In genomic region chr15:81304226-81304625, GRCh38 we compare ENCODE assay signal across 8 cellular contexts. TPM values are rescaled to one million over a fixed set of nuclear protein-coding genes. Genes with fewer than 3 reads are reported as not detected.
DNase-seq lines count a peak whose midpoint lies in the region; TF ChIP-seq lines count a peak whose summit lies in the region.

No MANE protein-coding gene starts in this region.

- 74 to 80% methylated on average over 5 of the region's 5 CpGs for WGBS in testis, 2 donors

- no peak for TF ChIP-seq CTCF in testis (IDR thresholded peaks at IDR 0.05)

- peaks cover 95% of the 10 kb centered on the region for H3K4me1 Mint-ChIP-seq in activated T-cell treated with anti-CD3 and anti-CD28 coated beads, Interleukin-2, amount 50 U/mL, for 24 hours (ENCODE audit: low read depth)
- peaks cover 70% of the 10 kb centered on the region for H3K4me1 Mint-ChIP-seq in activated T-helper 2 cell treated with anti-CD3 and anti-CD28 coated beads, Interferon-gamma antibody, Interleukin-2, Interleukin-4, amounts not matched to agents 10 μg/mL and 5 μg/mL and 100 μg/mL, durations not matched to agents 14 hours and 24 hours and 36 hours (ENCODE audit: low read depth)

- peak overlapping the region; percentile 91 for H3K4me3 Mint-ChIP-seq in activated T-cell treated with anti-CD3 and anti-CD28 coated beads, Interleukin-2, amount 50 U/mL, for 24 hours
- H3K4me3 Mint-ChIP-seq in activated T-helper 2 cell treated with anti-CD3 and anti-CD28 coated beads, Interferon-gamma antibody, Interleukin-2, Interleukin-4, amounts not matched to agents 10 μg/mL and 5 μg/mL and 100 μg/mL, durations not matched to agents 14 hours and 24 hours and 36 hours (ENCODE audit: low read depth) = peak overlapping the region; percentile 96

- no peaks in the 10 kb centered on the region for H3K27me3 ChIP-seq in testis

- no peaks in the 10 kb centered on the region for H3K9me3 ChIP-seq in testis

- no peak overlapping the region for H3K4me3 ChIP-seq in testis

- no peak for TF ChIP-seq POLR2A in testis (IDR thresholded peaks at IDR 0.05)

- POLR2A ChIA-PET in HEK293T (lab: Yijun Ruan, JAX) = no interaction called here

- H3K9me3 Mint-ChIP-seq in activated T-cell treated with anti-CD3 and anti-CD28 coated beads, Interleukin-2, amount 50 U/mL, for 24 hours = no peaks in the 10 kb centered on the region
- H3K9me3 Mint-ChIP-seq in activated T-helper 2 cell treated with anti-CD3 and anti-CD28 coated beads, Interferon-gamma antibody, Interleukin-2, Interleukin-4, amounts not matched to agents 10 μg/mL and 5 μg/mL and 100 μg/mL, durations not matched to agents 14 hours and 24 hours and 36 hours = no peaks in the 10 kb centered on the region

- H3K36me3 ChIP-seq in testis (ENCODE audit: low read depth, missing control alignments) = no peaks in the 10 kb centered on the region

- H3K27ac Mint-ChIP-seq in activated T-cell treated with anti-CD3 and anti-CD28 coated beads, Interleukin-2, amount 50 U/mL, for 24 hours = peak overlapping the region; percentile 93
- peak overlapping the region; percentile 73 for H3K27ac Mint-ChIP-seq in activated T-helper 2 cell treated with anti-CD3 and anti-CD28 coated beads, Interferon-gamma antibody, Interleukin-2, Interleukin-4, amounts not matched to agents 10 μg/mL and 5 μg/mL and 100 μg/mL, durations not matched to agents 14 hours and 24 hours and 36 hours

- peak; percentile 45 for DNase-seq in activated T-cell treated with anti-CD3 and anti-CD28 coated beads, Interleukin-2, amount 50 U/mL, for 24 hours
- DNase-seq in activated T-cell treated with anti-CD3 and anti-CD28 coated beads for 4 hours = no peak
- no peak for DNase-seq in activated T-helper 2 cell treated with anti-CD3 and anti-CD28 coated beads, Interferon-gamma antibody, Interleukin-2, Interleukin-4, amounts not matched to agents 10 μg/mL and 5 μg/mL and 100 μg/mL, durations not matched to agents 14 hours and 24 hours and 36 hours (ENCODE audit: low spot score)
- DNase-seq in hepatic stellate cell (ENCODE audit: low spot score) = peak; percentile 29
- DNase-seq in testis = peak; percentile 38
- no peak for DNase-seq in cerebellar nuclear complex (lab: John Stamatoyannopoulos, UW)
- DNase-seq in HEK293T (ENCODE audit: extremely low spot score) = no peak
- no peak for DNase-seq in GF-D8 (lab: John Stamatoyannopoulos, UW)

- H3K4me1 ChIP-seq in testis = no peaks in the 10 kb centered on the region

- intact Hi-C loops in activated T-helper 2 cell treated with anti-CD3 and anti-CD28 coated beads, Interferon-gamma antibody, Interleukin-2, Interleukin-4, amounts not matched to agents 10 μg/mL and 5 μg/mL and 100 μg/mL, durations not matched to agents 14 hours and 24 hours and 36 hours (cut with micrococcal nuclease) = loop anchor here (1.0 to 2.0 kb wide), 2 partner anchors 13 to 20 kb away; partner anchors contain the start of gene STARD5
- intact Hi-C loops in testis (cut with DNase I; ENCODE audit: low total_unique reads) = no loop called here

- CTCF ChIA-PET in HEK293T (lab: Yijun Ruan, JAX) = no interaction called here

- H3K27ac ChIP-seq in testis = peak overlapping the region in 1 of 2 donors; percentile 39

- peaks cover 99% of the 10 kb centered on the region for H3K36me3 Mint-ChIP-seq in activated T-cell treated with anti-CD3 and anti-CD28 coated beads, Interleukin-2, amount 50 U/mL, for 24 hours (ENCODE audit: low read depth)
- peaks cover 96% of the 10 kb centered on the region for H3K36me3 Mint-ChIP-seq in activated T-helper 2 cell treated with anti-CD3 and anti-CD28 coated beads, Interferon-gamma antibody, Interleukin-2, Interleukin-4, amounts not matched to agents 10 μg/mL and 5 μg/mL and 100 μg/mL, durations not matched to agents 14 hours and 24 hours and 36 hours (ENCODE audit: low read depth)

- H3K27me3 Mint-ChIP-seq in activated T-cell treated with anti-CD3 and anti-CD28 coated beads, Interleukin-2, amount 50 U/mL, for 24 hours = no peaks in the 10 kb centered on the region
- H3K27me3 Mint-ChIP-seq in activated T-helper 2 cell treated with anti-CD3 and anti-CD28 coated beads, Interferon-gamma antibody, Interleukin-2, Interleukin-4, amounts not matched to agents 10 μg/mL and 5 μg/mL and 100 μg/mL, durations not matched to agents 14 hours and 24 hours and 36 hours (ENCODE audit: low read depth) = no peaks in the 10 kb centered on the region

TF ChIP-seq in HEK293T, 16 proteins besides CTCF, POLR2A, EP300 and RAD21:
- TF ChIP-seq PKNOX1 (IDR thresholded peaks at IDR 0.05) (no peak), TARDBP (IDR thresholded peaks at IDR 0.05) (no peak), L3MBTL2 (conservative IDR thresholded peaks at IDR 0.05) (no peak), SUZ12 (IDR thresholded peaks at IDR 0.05) (no peak), FOXK2 (IDR thresholded peaks at IDR 0.05) (no peak), HDGF (IDR thresholded peaks at IDR 0.05; ENCODE audit: borderline replicate concordance) (no peak), ELF4 (IDR thresholded peaks at IDR 0.05) (no peak), NFRKB (IDR thresholded peaks at IDR 0.05) (no peak), BHLHE40 (IDR thresholded peaks at IDR 0.05; ENCODE audit: borderline replicate concordance) (no peak), CTBP1 (IDR thresholded peaks at IDR 0.05; ENCODE audit: borderline replicate concordance) (no peak), FOXA1 (IDR thresholded peaks at IDR 0.05) (no peak), LEF1 (IDR thresholded peaks at IDR 0.05; ENCODE audit: borderline replicate concordance) (no peak), FOXM1 (IDR thresholded peaks at IDR 0.05; ENCODE audit: borderline replicate concordance) (no peak), SP1 (IDR thresholded peaks at IDR 0.05) (no peak), ZNF384 (IDR thresholded peaks at IDR 0.05) (no peak), ARNT (IDR thresholded peaks at IDR 0.05) (no peak)

RNA-seq across cellular contexts. Expression of gene STARD5, which starts 19.7 kb away (rescaled TPM):
- 3.3 and 4.5 TPM in 2 replicates for total RNA-seq in activated T-helper 2 cell treated with anti-CD3 and anti-CD28 coated beads, Interferon-gamma antibody, Interleukin-2, Interleukin-4, amounts not matched to agents 10 μg/mL and 5 μg/mL and 100 μg/mL, durations not matched to agents 14 hours and 24 hours and 36 hours
- 10 to 100 TPM; 15.7 to 16.2 TPM for total RNA-seq in testis
- polyA plus RNA-seq in testis (ENCODE audit: insufficient read depth, low read depth, low replicate concordance) = 8.7 TPM

Comparison
In these comparisons a context has a peak if more than half of its experiments do, and no peak if none do; other contexts are left out.
1. DNase-seq: peak in activated T-cell treated with anti-CD3 and anti-CD28 coated beads, Interleukin-2, amount 50 U/mL, for 24 hours (single experiment), hepatic stellate cell (single experiment) and testis (single experiment); none in activated T-cell treated with anti-CD3 and anti-CD28 coated beads for 4 hours (single experiment), activated T-helper 2 cell treated with anti-CD3 and anti-CD28 coated beads, Interferon-gamma antibody, Interleukin-2, Interleukin-4, amounts not matched to agents 10 μg/mL and 5 μg/mL and 100 μg/mL, durations not matched to agents 14 hours and 24 hours and 36 hours (single experiment), cerebellar nuclear complex (0 of 2), HEK293T (single experiment) and GF-D8 (single experiment).